Comparison of ENCODE assay signal across 28 cellular contexts in genomic region chr2:112321375-112322320, GRCh38. TPM values are rescaled to one million over a fixed set of nuclear protein-coding genes. Genes with fewer than 3 reads are reported as not detected.
A peak's percentile ranks its signal among the peaks of the same experiment; 100 is the strongest.
DNase-seq lines count a peak whose midpoint lies in the region; ATAC-seq, FAIRE-seq and TF ChIP-seq lines count a peak whose summit lies in the region.
"Had no signal": no experiment of that assay in that cellular context is flagged by ENCODE, and none has a peak within 500 bp of the region (broad histone marks: within the 10 kb centered on the region; RNA-seq: fewer than 3 reads in every experiment).

No MANE protein-coding gene starts in this region.

- FAIRE-seq in A204.1 (lab: Jason Lieb, UNC): peak; percentile 90
- FAIRE-seq in RCC 7860 (lab: Jason Lieb, UNC): peak; percentile 52
- FAIRE-seq: A549, keratinocyte had no signal

- H3K4me3 Mint-ChIP-seq in CD4-positive, alpha-beta T cell: no peak overlapping the region
- no peak overlapping the region for H3K4me3 Mint-ChIP-seq in activated T-cell treated with anti-CD3 and anti-CD28 coated beads, Interleukin-2, amount 50 U/mL, for 24 hours
- H3K4me3 Mint-ChIP-seq: activated naive CD4-positive, alpha-beta T cell treated with anti-CD3 and anti-CD28 coated beads, Interleukin-2, amount 50 U/mL, for 24 hours; activated T-helper 17 cell treated with anti-CD3 and anti-CD28 coated beads, Interleukin-2, amount 50 U/mL, for 72 hours; effector memory CD8-positive, alpha-beta T cell; neural progenitor cell; stimulated activated memory B cell treated with anti-CD40 and anti-IgM and Interleukin-4, amounts not matched to agents 10 μg/mL and 1 μg/mL and 100 μg/mL, for 72 hours; WTC11 had no signal

- POLR2A ChIA-PET in CD4-positive, alpha-beta T cell (lab: Charles Lee): no interaction called here

- H3K4me3 ChIP-seq in coronary artery: no peak overlapping the region
- H3K4me3 ChIP-seq: A549, lung, neural progenitor cell, spleen, suprapubic skin had no signal

- H3K27me3 ChIP-seq in CD4-positive, alpha-beta T cell (ENCODE audit: control insufficient read depth, insufficient read depth, low read length): no peaks in the 10 kb centered on the region
- H3K27me3 ChIP-seq: neural progenitor cell, spleen, suprapubic skin had no signal

- H3K9me3 Mint-ChIP-seq in CD4-positive, alpha-beta T cell: no peaks in the 10 kb centered on the region
- H3K9me3 Mint-ChIP-seq in activated T-cell treated with anti-CD3 and anti-CD28 coated beads, Interleukin-2, amount 50 U/mL, for 24 hours: no peaks in the 10 kb centered on the region
- H3K9me3 Mint-ChIP-seq: activated naive CD4-positive, alpha-beta T cell treated with anti-CD3 and anti-CD28 coated beads, Interleukin-2, amount 50 U/mL, for 24 hours; activated T-helper 17 cell treated with anti-CD3 and anti-CD28 coated beads, Interleukin-2, amount 50 U/mL, for 72 hours; effector memory CD8-positive, alpha-beta T cell; neural progenitor cell; stimulated activated memory B cell treated with anti-CD40 and anti-IgM and Interleukin-4, amounts not matched to agents 10 μg/mL and 1 μg/mL and 100 μg/mL, for 72 hours; WTC11 had no signal

- H3K27ac ChIP-seq in coronary artery: peak overlapping the region; percentile 33 to 59
- no peak overlapping the region for H3K27ac ChIP-seq in CD4-positive, alpha-beta T cell (ENCODE audit: low read depth, low read length)
- H3K27ac ChIP-seq: A549, HL-60, neural progenitor cell, spleen, suprapubic skin had no signal

- H3K4me1 Mint-ChIP-seq in CD4-positive, alpha-beta T cell (ENCODE audit: low read depth): no peaks in the 10 kb centered on the region
- no peaks in the 10 kb centered on the region for H3K4me1 Mint-ChIP-seq in activated T-cell treated with anti-CD3 and anti-CD28 coated beads, Interleukin-2, amount 50 U/mL, for 24 hours (ENCODE audit: low read depth)
- H3K4me1 Mint-ChIP-seq: activated naive CD4-positive, alpha-beta T cell treated with anti-CD3 and anti-CD28 coated beads, Interleukin-2, amount 50 U/mL, for 24 hours; activated T-helper 17 cell treated with anti-CD3 and anti-CD28 coated beads, Interleukin-2, amount 50 U/mL, for 72 hours; neural progenitor cell; stimulated activated memory B cell treated with anti-CD40 and anti-IgM and Interleukin-4, amounts not matched to agents 10 μg/mL and 1 μg/mL and 100 μg/mL, for 72 hours had no signal

- peaks cover 59% of the 10 kb centered on the region for H3K36me3 Mint-ChIP-seq in CD4-positive, alpha-beta T cell (ENCODE audit: low read depth)
- H3K36me3 Mint-ChIP-seq in activated T-cell treated with anti-CD3 and anti-CD28 coated beads, Interleukin-2, amount 50 U/mL, for 24 hours (ENCODE audit: low read depth): peaks cover 32% of the 10 kb centered on the region

- CTCF ChIA-PET in CD4-positive, alpha-beta T cell (lab: Charles Lee): no interaction called here

- H3K27ac Mint-ChIP-seq in CD4-positive, alpha-beta T cell: no peak overlapping the region
- no peak overlapping the region for H3K27ac Mint-ChIP-seq in activated T-cell treated with anti-CD3 and anti-CD28 coated beads, Interleukin-2, amount 50 U/mL, for 24 hours
- H3K27ac Mint-ChIP-seq: activated naive CD4-positive, alpha-beta T cell treated with anti-CD3 and anti-CD28 coated beads, Interleukin-2, amount 50 U/mL, for 24 hours; activated T-helper 17 cell treated with anti-CD3 and anti-CD28 coated beads, Interleukin-2, amount 50 U/mL, for 72 hours; effector memory CD8-positive, alpha-beta T cell; neural progenitor cell; stimulated activated memory B cell treated with anti-CD40 and anti-IgM and Interleukin-4, amounts not matched to agents 10 μg/mL and 1 μg/mL and 100 μg/mL, for 72 hours; WTC11 had no signal

- intact Hi-C loops in CD4-positive, alpha-beta T cell (cut with DNase I, micrococcal nuclease): no loop called here

- H3K9me3 ChIP-seq in CD4-positive, alpha-beta T cell (ENCODE audit: control insufficient read depth, low read length): no peaks in the 10 kb centered on the region
- H3K9me3 ChIP-seq: A549, spleen, suprapubic skin had no signal

- no peaks in the 10 kb centered on the region for H3K27me3 Mint-ChIP-seq in CD4-positive, alpha-beta T cell
- no peaks in the 10 kb centered on the region for H3K27me3 Mint-ChIP-seq in activated T-cell treated with anti-CD3 and anti-CD28 coated beads, Interleukin-2, amount 50 U/mL, for 24 hours
- H3K27me3 Mint-ChIP-seq: activated naive CD4-positive, alpha-beta T cell treated with anti-CD3 and anti-CD28 coated beads, Interleukin-2, amount 50 U/mL, for 24 hours; activated T-helper 17 cell treated with anti-CD3 and anti-CD28 coated beads, Interleukin-2, amount 50 U/mL, for 72 hours; effector memory CD8-positive, alpha-beta T cell; stimulated activated memory B cell treated with anti-CD40 and anti-IgM and Interleukin-4, amounts not matched to agents 10 μg/mL and 1 μg/mL and 100 μg/mL, for 72 hours had no signal

- TF ChIP-seq CTCF in coronary artery (IDR thresholded peaks at IDR 0.05): no peak
- TF ChIP-seq CTCF in CD4-positive, alpha-beta T cell (IDR thresholded peaks at IDR 0.05): no peak

- ATAC-seq in CD4-positive, alpha-beta T cell (ENCODE audit: poor library complexity): no peak
- no peak for ATAC-seq in HG02610 (IDR thresholded peaks at IDR 0.05; ENCODE audit: unreplicated experiment)
- ATAC-seq: A549; activated T-helper 17 cell treated with anti-CD3 and anti-CD28 coated beads, Interleukin-2, amount 50 U/mL, for 72 hours; effector memory CD8-positive, alpha-beta T cell; esophagus mucosa; stimulated activated memory B cell treated with anti-CD40 and anti-IgM and Interleukin-4, amounts not matched to agents 10 μg/mL and 1 μg/mL and 100 μg/mL, for 72 hours; WTC11 had no signal

- DNase-seq in RCC 7860 (ENCODE audit: low spot score): no peak
- DNase-seq in coronary artery (ENCODE audit: low spot score): no peak
- DNase-seq in kidney tubule cell (ENCODE audit: low spot score): peak; percentile 18
- DNase-seq in CD4-positive, alpha-beta T cell: no peak
- no peak for DNase-seq in activated T-cell treated with anti-CD3 and anti-CD28 coated beads, Interleukin-2, amount 50 U/mL, for 24 hours
- no peak for DNase-seq in RKO (ENCODE audit: low spot score)
- DNase-seq: activated CD4-positive, alpha-beta T cell treated with anti-CD3 and anti-CD28 coated beads, Interleukin-2, amount 50 U/mL, for 4 hours; COR-L47; effector memory CD8-positive, alpha-beta T cell; NCI-H1092; NCI-H1930; NCI-H82; spleen; stimulated activated CD4-positive, alpha-beta T cell treated with anti-CD3 and anti-CD28 coated beads, Interleukin-2, amount 100 ng/mL, for 48 hours; T1000 had no signal

RNA-seq across cellular contexts. Expression of gene ZC3H6, which starts 46.3 kb away (rescaled TPM):
- total RNA-seq in CD4-positive, alpha-beta T cell: 10 to 100 TPM; 18.0 to 21.4 TPM
